In genomic region chr5:120062515-120062917, GRCh38 we compare ENCODE assay signal across 17 cellular contexts.
DNase-seq lines count a peak whose midpoint lies in the region; ATAC-seq and TF ChIP-seq lines count a peak whose summit lies in the region.
"Had no signal": no experiment of that assay in that cellular context is flagged by ENCODE, and none has a peak within 500 bp of the region (broad histone marks: within the 10 kb centered on the region; RNA-seq: fewer than 3 reads in every experiment).

No MANE protein-coding gene starts in this region.

- in situ Hi-C loops in Caki2 (cut with HindIII; ENCODE audit: low pct_unique_long_range_greater_than_20kb, low sequenced_read_pairs): no loop called here

- peak; percentile 0 for DNase-seq in Caki2 (ENCODE audit: low read depth)
- DNase-seq in NCI-H69 (lab: John Stamatoyannopoulos, UW): peak; percentile 52
- DNase-seq in non-pigmented ciliary epithelial cell (ENCODE audit: low read depth): peak; percentile 32
- DNase-seq in GM20000 (ENCODE audit: low spot score): no peak
- DNase-seq in activated CD4-positive, alpha-beta T cell treated with anti-CD3 and anti-CD28 coated beads, Interleukin-2, amount 50 U/mL, for 48 hours: no peak
- DNase-seq: activated CD8-positive, alpha-beta memory T cell treated with anti-CD3 and anti-CD28 coated beads for 24 hours; activated gamma-delta T cell; dermis blood vessel endothelial cell; DND-41; naive B cell; NCI-H2081; Peyer's patch; stimulated activated naive CD8-positive, alpha-beta T cell treated with anti-CD3 and anti-CD28 coated beads, Interleukin-15, amount 100 ng/mL, for 72 hours; WERI-Rb-1 had no signal

- peak; percentile 59 for ATAC-seq in esophagus mucosa
- no peak for ATAC-seq in HG03135 (IDR thresholded peaks at IDR 0.05; ENCODE audit: unreplicated experiment)
- ATAC-seq in HG02642 (IDR thresholded peaks at IDR 0.05; ENCODE audit: poor library complexity, unreplicated experiment): no peak
- ATAC-seq: stimulated activated naive CD8-positive, alpha-beta T cell treated with anti-CD3 and anti-CD28 coated beads, Interleukin-15, amount 100 ng/mL, for 72 hours had no signal

- no peak for TF ChIP-seq CTCF in GM20000 (IDR thresholded peaks at IDR 0.05; ENCODE audit: extremely low read depth, missing control alignments)

Comparison
In these comparisons a context has a peak if more than half of its experiments do, and no peak if none do; other contexts are left out.
1. DNase-seq: peak in Caki2 (single experiment), NCI-H69 (single experiment) and non-pigmented ciliary epithelial cell (single experiment); none in GM20000 (single experiment) and activated CD4-positive, alpha-beta T cell treated with anti-CD3 and anti-CD28 coated beads, Interleukin-2, amount 50 U/mL, for 48 hours (0 of 2).